In genomic region chr12:55929306-55929791, GRCh38 we compare ENCODE assay signal across 8 cellular contexts. TPM values are rescaled to one million over a fixed set of nuclear protein-coding genes. Genes with fewer than 3 reads are reported as not detected.
DNase-seq lines count a peak whose midpoint lies in the region; ATAC-seq, FAIRE-seq and TF ChIP-seq lines count a peak whose summit lies in the region.

No MANE protein-coding gene starts in this region.

- peaks cover 1% of the 10 kb centered on the region for H3K36me3 Mint-ChIP-seq in brain

- peak overlapping the region in 4 of 5 experiments; percentile 48 to 99 (median 83) for H3K27ac Mint-ChIP-seq in brain

- peak overlapping the region; percentile 35 to 97 (median 74) for H3K4me3 Mint-ChIP-seq in brain

- H3K4me3 ChIP-seq in small intestine (ENCODE audit: low read depth in 1 of 2, low read length in 2 of 2) (no peak overlapping the region), coronary artery (no peak overlapping the region)

- peak; percentile 89 for DNase-seq in T-helper 22 cell (ENCODE audit: low read depth)
- peak; percentile 70 for DNase-seq in small intestine
- no peak for DNase-seq in NCI-H2081 (lab: John Stamatoyannopoulos, UW)
- DNase-seq in AG08396 (ENCODE audit: low spot score) = no peak
- no peak for DNase-seq in coronary artery (ENCODE audit: low spot score)

- H3K36me3 ChIP-seq in small intestine (ENCODE audit: control insufficient read depth in 2 of 2, insufficient read depth in 2 of 2, low read length in 2 of 2) = peaks cover 0 to 1% of the 10 kb centered on the region in 2 donors

- H3K27ac ChIP-seq in small intestine (ENCODE audit: low read depth in 1 of 2, low read length in 1 of 2) = peak overlapping the region; percentile 83 to 99
- peak overlapping the region in 1 of 2 donors; percentile 98 for H3K27ac ChIP-seq in coronary artery

- H3K9me3 ChIP-seq in small intestine (ENCODE audit: control insufficient read depth, low read depth) = no peaks in the 10 kb centered on the region

- 16 to 31% (median 23%) methylated on average over 8 of the region's 8 CpGs for WGBS in small intestine, 3 donors

- no peak for FAIRE-seq in small intestine (lab: Jason Lieb, UNC)

- no peaks in the 10 kb centered on the region for H3K27me3 ChIP-seq in small intestine (ENCODE audit: control insufficient read depth in 2 of 2, insufficient read depth in 2 of 2, low read length in 2 of 2)

- peak; percentile 37 for ATAC-seq in GM18511 (IDR thresholded peaks at IDR 0.05; ENCODE audit: unreplicated experiment)
- peak; percentile 38 for ATAC-seq in HG02884 (IDR thresholded peaks at IDR 0.05; ENCODE audit: unreplicated experiment)

- H3K4me1 ChIP-seq in small intestine (ENCODE audit: control insufficient read depth in 2 of 2, insufficient read depth in 1 of 2, low read depth in 1 of 2, low read length in 1 of 2) = peaks cover 4 to 17% of the 10 kb centered on the region in 2 donors

- no peak for TF ChIP-seq CTCF in brain (conservative IDR thresholded peaks at IDR 0.05)
- TF ChIP-seq CTCF in coronary artery (IDR thresholded peaks at IDR 0.05) = no peak

- H3K9me3 Mint-ChIP-seq in brain = no peaks in the 10 kb centered on the region

- H3K4me1 Mint-ChIP-seq in brain = peaks cover 78% of the 10 kb centered on the region

- peaks cover 40% of the 10 kb centered on the region for H3K27me3 Mint-ChIP-seq in brain

RNA-seq across cellular contexts. Expression of gene DGKA, which starts 1.6 kb away (rescaled TPM):
- polyA plus RNA-seq in brain (ENCODE audit: insufficient read depth, low read depth, low replicate concordance) (12.5 TPM), small intestine (100 to 1,000 TPM in 2 of 3 donors, 10 to 100 TPM in 1; 41.3 to 386 (median 318) TPM)

RNA-seq across cellular contexts. Expression of gene PYM1, which starts 1.7 kb away (rescaled TPM):
- polyA plus RNA-seq in brain (ENCODE audit: insufficient read depth, low read depth, low replicate concordance) (26.6 TPM), small intestine (10 to 100 TPM; 57.7 to 85.7 (median 65.1) TPM)

RNA-seq across cellular contexts. Expression of gene PMEL, which starts 36.5 kb away (rescaled TPM):
- polyA plus RNA-seq in brain (ENCODE audit: insufficient read depth, low read depth, low replicate concordance) (1.5 TPM), small intestine (1 to 10 TPM; 1.8 to 3.1 (median 2.2) TPM)

RNA-seq across cellular contexts. Expression of gene CDK2, which starts 37.3 kb away (rescaled TPM):
- polyA plus RNA-seq in brain (ENCODE audit: insufficient read depth, low read depth, low replicate concordance) (52.2 TPM), small intestine (10 to 100 TPM in 1 of 3 donors, 1 to 10 TPM in 2; 7.6 to 20.8 (median 9.7) TPM)

RNA-seq across cellular contexts. Expression of gene RAB5B, which starts 44.5 kb away (rescaled TPM):
- polyA plus RNA-seq in brain (ENCODE audit: insufficient read depth, low read depth, low replicate concordance) (156 TPM), small intestine (10 to 100 TPM; 45.8 to 49.4 (median 47.5) TPM)

Comparison
In these comparisons a context has a peak if more than half of its experiments do, and no peak if none do; other contexts are left out.
1. DNase-seq: peak in T-helper 22 cell (single experiment) and small intestine (single experiment); none in NCI-H2081 (0 of 2), AG08396 (single experiment) and coronary artery (single experiment).